In the genomic region with DNA sequence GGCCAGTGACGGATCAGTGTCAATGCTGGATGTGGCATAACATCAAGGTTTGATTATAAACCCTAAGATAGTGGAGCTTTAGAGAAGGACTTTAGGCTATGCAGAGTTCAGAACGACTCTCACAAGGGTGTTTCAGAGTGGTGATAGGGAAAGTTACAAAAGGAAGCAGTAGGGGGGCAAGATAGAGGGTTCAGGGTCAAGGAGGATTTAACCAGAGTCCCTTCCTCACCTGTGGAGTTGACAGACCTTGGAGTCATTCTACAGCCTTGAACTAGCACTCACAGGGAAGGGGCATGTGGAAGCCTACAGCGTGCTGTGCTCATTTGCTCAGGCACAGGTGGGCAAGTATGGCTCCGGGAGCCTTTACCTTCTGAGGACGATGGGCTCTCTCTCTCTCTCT, we compare ENCODE assay signal across 37 cellular contexts. TPM values are rescaled to one million over a fixed set of nuclear protein-coding genes. Genes with fewer than 3 reads are reported as not detected.
"Had no signal": no experiment of that assay in that cellular context is flagged by ENCODE, and none has a peak within 500 bp of the region (broad histone marks: within the 10 kb centered on the region; RNA-seq: fewer than 3 reads in every experiment).

No MANE protein-coding gene starts in this region.

- DNase-seq: activated B cell treated with CpG ODN at 0.5 μM for 24 hours; activated CD4-positive, alpha-beta memory T cell treated with anti-CD3 and anti-CD28 coated beads for 36 hours; activated CD4-positive, alpha-beta T cell treated with anti-CD3 and anti-CD28 coated beads for 4 hours; activated CD4-positive, alpha-beta T cell treated with anti-CD3 and anti-CD28 coated beads, Interleukin-2, amount 10 ng/mL, durations not matched to agents 24 days and 14 days; activated CD4-positive, alpha-beta T cell treated with anti-CD3 and anti-CD28 coated beads, Interleukin-2, amount 50 U/mL, for 1 hour; activated CD4-positive, alpha-beta T cell treated with anti-CD3 and anti-CD28 coated beads, Interleukin-2, amount 50 U/mL, for 4 hours; activated CD4-positive, CD25-positive, alpha-beta regulatory T cell treated with anti-CD3 and anti-CD28 coated beads, Interleukin-2, amount 50 U/mL, for 72 hours; activated CD8-positive, alpha-beta memory T cell treated with anti-CD3 and anti-CD28 coated beads, Interleukin-2, amount 50 U/mL, for 4 hours; activated CD8-positive, alpha-beta T cell treated with anti-CD3 and anti-CD28 coated beads for 36 hours; activated effector memory CD4-positive, alpha-beta T cell treated with anti-CD3 and anti-CD28 coated beads, Interleukin-2, amount 50 U/mL, for 16 hours; activated gamma-delta T cell treated with Interleukin-2 at 50 U/mL for 16 hours; activated naive CD4-positive, alpha-beta T cell; activated naive CD4-positive, alpha-beta T cell treated with anti-CD3 and anti-CD28 coated beads for 36 hours; activated naive CD4-positive, alpha-beta T cell treated with anti-CD3 and anti-CD28 coated beads, Interleukin-2, amount 50 U/mL, for 16 hours; activated naive CD8-positive, alpha-beta T cell treated with anti-CD3 and anti-CD28 coated beads for 36 hours; activated T-cell treated with anti-CD3 and anti-CD28 coated beads for 4 hours; activated T-cell treated with anti-CD3 and anti-CD28 coated beads, Interleukin-2, amount 50 U/mL, for 1 hour; activated T-cell treated with anti-CD3 and anti-CD28 coated beads, Interleukin-2, amount 50 U/mL, for 4 hours; activated T-cell treated with anti-CD3 and anti-CD28 coated beads, Interleukin-2, amount 50 U/mL, for 72 hours; adrenal gland; amniotic stem cell; aorta; body of pancreas; brain microvascular endothelial cell; caudate nucleus; cerebellar nuclear complex; T-helper 1 cell; T-helper 2 cell; T-helper 9 cell had no signal

- FAIRE-seq: astrocyte, TTC549 had no signal

- H3K4me1 ChIP-seq: adrenal gland, body of pancreas, breast epithelium had no signal

- H3K4me3 ChIP-seq: adrenal gland, body of pancreas, breast epithelium, cardiac muscle cell had no signal

- H3K36me3 ChIP-seq: adrenal gland, brain microvascular endothelial cell, breast epithelium, cardiac muscle cell had no signal

- H3K27me3 ChIP-seq: body of pancreas had no signal

- H3K27ac ChIP-seq: adrenal gland, body of pancreas, brain microvascular endothelial cell, breast epithelium, cardiac muscle cell, VCaP had no signal

RNA-seq across cellular contexts. Expression of a gene that starts 7.9 kb away (rescaled TPM):
- total RNA-seq: activated B cell treated with CpG ODN at 0.5 μM for 24 hours; activated CD4-positive, alpha-beta memory T cell treated with anti-CD3 and anti-CD28 coated beads for 36 hours; activated CD4-positive, alpha-beta T cell treated with anti-CD3 and anti-CD28 coated beads, Interleukin-2, amount 10 ng/mL, durations not matched to agents 24 days and 14 days; activated CD8-positive, alpha-beta memory T cell treated with anti-CD3 and anti-CD28 coated beads for 36 hours; activated CD8-positive, alpha-beta T cell treated with anti-CD3 and anti-CD28 coated beads for 36 hours; activated naive CD4-positive, alpha-beta T cell treated with anti-CD3 and anti-CD28 coated beads for 36 hours; activated naive CD4-positive, alpha-beta T cell treated with anti-CD3 and anti-CD28 coated beads, Interleukin-2, amount 50 U/mL, for 72 hours; activated naive CD8-positive, alpha-beta T cell treated with anti-CD3 and anti-CD28 coated beads for 36 hours; activated T-cell treated with anti-CD3 and anti-CD28 coated beads, Interleukin-2, amount 50 U/mL, for 4 hours; activated T-helper 1 cell treated with anti-CD3 and anti-CD28 coated beads, Interleukin-12 subunit alpha, Interleukin-12 subunit beta, Interleukin-2, Interleukin-4 antibody, amounts not matched to agents 30 ng/mL and 10 ng/mL and 1 ng/mL, durations not matched to agents 14 hours and 24 hours and 36 hours; aorta; astrocyte; body of pancreas; breast epithelium; cardiac muscle cell had no signal
- polyA plus RNA-seq: adrenal gland, aorta, cardiac muscle cell had no signal
